Comparison of ENCODE assay signal across 8 cellular contexts in the genomic region with DNA sequence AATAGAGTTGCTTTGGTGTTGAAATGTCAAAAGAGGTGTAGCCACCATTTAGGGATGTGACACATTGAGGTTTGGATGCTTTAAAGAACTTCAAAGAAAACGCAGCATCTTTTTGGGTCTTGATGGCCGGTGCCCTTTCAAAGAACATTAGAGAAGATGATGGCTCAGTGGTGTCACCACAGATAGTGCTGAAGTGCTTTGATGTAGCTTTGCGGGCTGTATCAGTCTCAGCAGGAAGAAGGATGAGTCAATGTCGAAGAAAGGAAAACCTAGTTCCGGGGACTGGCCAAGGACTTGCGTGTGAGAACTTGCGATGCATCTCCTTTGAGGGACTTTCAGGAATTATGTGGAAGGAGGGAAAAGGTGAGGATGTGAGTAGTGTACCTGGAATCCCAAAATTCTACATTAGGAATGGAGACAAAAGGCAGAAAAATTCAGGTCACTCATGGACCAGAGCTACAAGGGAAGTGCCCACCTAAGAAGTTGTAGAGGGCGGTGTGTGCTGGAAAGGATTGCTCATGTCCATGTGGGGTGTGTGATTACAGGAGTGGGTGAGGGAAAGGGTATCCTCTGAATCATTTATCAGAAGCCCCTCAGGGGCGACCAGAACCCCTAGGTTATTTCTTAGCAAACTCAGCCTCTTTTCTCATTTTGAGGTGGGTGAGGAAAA. TPM values are rescaled to one million over a fixed set of nuclear protein-coding genes. Genes with fewer than 3 reads are reported as not detected.
DNase-seq lines count a peak whose midpoint lies in the region; ATAC-seq and TF ChIP-seq lines count a peak whose summit lies in the region.

No MANE protein-coding gene starts in this region.

- ATAC-seq in GM18505 (IDR thresholded peaks at IDR 0.05; ENCODE audit: unreplicated experiment) (peak; percentile 60), HG02870 (IDR thresholded peaks at IDR 0.05; ENCODE audit: unreplicated experiment) (peak; percentile 70), T-cell (replicated peaks in 1 of 4) (peak; percentile 84 to 89 (median 87))
- ATAC-seq in activated naive CD8-positive, alpha-beta T cell treated with anti-CD3 and anti-CD28 coated beads, Interleukin-2, amount 50 U/mL, for 24 hours = peak; percentile 72

- H3K27ac ChIP-seq in neural progenitor cell = no peak overlapping the region

- POLR2A ChIA-PET in T-cell (lab: Charles Lee) = interaction anchor here in 1 of 2 donors (0.5 to 1.4 kb wide), 3 partner anchors 19 to 64 kb away, joined by 3 to 4 read pairs (median 4); a partner anchor contains a TSS

- peaks cover 47 to 61% (median 55%) of the 10 kb centered on the region in 3 donors for H3K4me1 Mint-ChIP-seq in T-cell
- peaks cover 97% of the 10 kb centered on the region for H3K4me1 Mint-ChIP-seq in activated naive CD8-positive, alpha-beta T cell treated with anti-CD3 and anti-CD28 coated beads, Interleukin-2, amount 50 U/mL, for 24 hours
- peaks cover 1% of the 10 kb centered on the region for H3K4me1 Mint-ChIP-seq in neural progenitor cell

- H3K9ac ChIP-seq in neural progenitor cell = no peak overlapping the region

- H3F3A ChIP-seq in neural progenitor cell (ENCODE audit: low read depth) = no peaks in the 10 kb centered on the region

- no peaks in the 10 kb centered on the region for H4K20me1 ChIP-seq in neural progenitor cell (ENCODE audit: low read depth)

- no peaks in the 10 kb centered on the region for H3K79me2 ChIP-seq in neural progenitor cell (ENCODE audit: low read depth)

- H3K4me3 ChIP-seq in neural progenitor cell = no peak overlapping the region

- H3K27ac Mint-ChIP-seq in T-cell (peak overlapping the region; percentile 94 to 97), neural progenitor cell (no peak overlapping the region)
- peak overlapping the region; percentile 99 for H3K27ac Mint-ChIP-seq in activated naive CD8-positive, alpha-beta T cell treated with anti-CD3 and anti-CD28 coated beads, Interleukin-2, amount 50 U/mL, for 24 hours

- H3K4me2 ChIP-seq in neural progenitor cell = no peak overlapping the region

- H2AFZ ChIP-seq in neural progenitor cell (replicated peaks) = no peak overlapping the region

- no peaks in the 10 kb centered on the region for H3K9me3 ChIP-seq in neural progenitor cell (ENCODE audit: low read depth)

- no peaks in the 10 kb centered on the region for H3K4me1 ChIP-seq in neural progenitor cell

- peak in 32 of 34 experiments; percentile 11 to 69 (median 48) for DNase-seq in T-cell
- peak; percentile 68 for DNase-seq in activated naive CD8-positive, alpha-beta T cell treated with anti-CD3 and anti-CD28 coated beads, Interleukin-2, amount 50 U/mL, for 24 hours
- peak; percentile 68 for DNase-seq in stimulated activated naive CD4-positive, alpha-beta T cell treated with Interleukin-2 at 50 U/mL for 16 hours (lab: John Stamatoyannopoulos, UW)
- DNase-seq in NCI-H2107 (lab: John Stamatoyannopoulos, UW) = no peak
- no peak for DNase-seq in neural progenitor cell (ENCODE audit: low spot score)
- DNase-seq in UCSD-AML1 (lab: John Stamatoyannopoulos, UW; ENCODE audit: unreplicated experiment) = no peak

- peaks cover 21% of the 10 kb centered on the region for H3K27me3 ChIP-seq in neural progenitor cell

- H3K4me3 Mint-ChIP-seq in T-cell (peak overlapping the region; percentile 74 to 78 (median 77)), neural progenitor cell (no peak overlapping the region)
- H3K4me3 Mint-ChIP-seq in activated naive CD8-positive, alpha-beta T cell treated with anti-CD3 and anti-CD28 coated beads, Interleukin-2, amount 50 U/mL, for 24 hours = peak overlapping the region; percentile 72

- no peaks in the 10 kb centered on the region for H3K36me3 ChIP-seq in neural progenitor cell

- H3K27me3 Mint-ChIP-seq in T-cell = no peaks in the 10 kb centered on the region
- H3K27me3 Mint-ChIP-seq in activated naive CD8-positive, alpha-beta T cell treated with anti-CD3 and anti-CD28 coated beads, Interleukin-2, amount 50 U/mL, for 24 hours = no peaks in the 10 kb centered on the region
- peaks cover 3% of the 10 kb centered on the region for H3K27me3 Mint-ChIP-seq in neural progenitor cell (ENCODE audit: insufficient read depth, low read depth)

- CTCF ChIA-PET in T-cell (lab: Charles Lee) = interaction anchor here in 1 of 2 donors (0.6 to 2.7 kb wide), 9 partner anchors 17 to 450 kb away, joined by 3 to 12 read pairs (median 4); a partner anchor contains a TSS

- TF ChIP-seq POLR2A in GM18505 (IDR thresholded peaks at IDR 0.05; ENCODE audit: borderline replicate concordance, extremely low read depth, insufficient read depth, insufficient read length) = peak; percentile 42

- H3K36me3 Mint-ChIP-seq in T-cell (no peaks in the 10 kb centered on the region), neural progenitor cell (no peaks in the 10 kb centered on the region)
- H3K36me3 Mint-ChIP-seq in activated naive CD8-positive, alpha-beta T cell treated with anti-CD3 and anti-CD28 coated beads, Interleukin-2, amount 50 U/mL, for 24 hours (ENCODE audit: low read depth) = peaks cover 11% of the 10 kb centered on the region

- H3K9me3 Mint-ChIP-seq in T-cell (peaks cover 0 to 3% (median 0%) of the 10 kb centered on the region in 3 donors), neural progenitor cell (no peaks in the 10 kb centered on the region)
- H3K9me3 Mint-ChIP-seq in activated naive CD8-positive, alpha-beta T cell treated with anti-CD3 and anti-CD28 coated beads, Interleukin-2, amount 50 U/mL, for 24 hours = peaks cover 15% of the 10 kb centered on the region

- no peak for TF ChIP-seq CTCF in neural progenitor cell (IDR thresholded peaks at IDR 0.05)

RNA-seq across cellular contexts. Expression of a gene that starts 39.7 kb away (rescaled TPM):
- total RNA-seq in T-cell (10 to 100 TPM in 3 of 5 donors, 1 to 10 TPM in 2; 3.5 to 66.2 (median 12.6) TPM), neural progenitor cell (ENCODE audit: low replicate concordance) (not detected in 2 replicates)

Comparison
In these comparisons a context has a peak if more than half of its experiments do, and no peak if none do; other contexts are left out.
1. DNase-seq: peak in T-cell (32 of 34), activated naive CD8-positive, alpha-beta T cell treated with anti-CD3 and anti-CD28 coated beads, Interleukin-2, amount 50 U/mL, for 24 hours (single experiment) and stimulated activated naive CD4-positive, alpha-beta T cell treated with Interleukin-2 at 50 U/mL for 16 hours (single experiment); none in NCI-H2107 (single experiment), neural progenitor cell (single experiment) and UCSD-AML1 (single experiment).
2. Peak in every context shown above with its lines, with median percentiles within 50 percentile points of each other: ATAC-seq.